Comparison of ENCODE assay signal across 1 cellular context in genomic region chr17:67655478-67656148, GRCh38.
TF ChIP-seq lines count a peak whose summit lies in the region.

No MANE protein-coding gene starts in this region.

TF ChIP-seq in GM12878, 131 proteins besides CTCF, POLR2A, EP300 and RAD21 (continued from another document):
- TF ChIP-seq ZNF687 (IDR thresholded peaks at IDR 0.05) (0 out of 2 replicates have a peak, but pooled peaks have one; percentile 24), STAT1 (conservative IDR thresholded peaks at IDR 0.05) (no peak), SMAD1 (IDR thresholded peaks at IDR 0.05; ENCODE audit: low read depth, partially characterized antibody) (no peak), NR2F1 (conservative IDR thresholded peaks at IDR 0.05) (peak; percentile 37; the same call in 1 of the 2 replicates), USF2 (IDR thresholded peaks at IDR 0.05; ENCODE audit: borderline replicate concordance, low read depth, low read length) (no peak), BCL11A (IDR thresholded peaks at IDR 0.05; ENCODE audit: low read depth, low read length) (peak; percentile 67; the same call in 1 of the 2 replicates), SREBF2 (IDR thresholded peaks at IDR 0.05; ENCODE audit: low read length) (no peak), BHLHE40 (IDR thresholded peaks at IDR 0.05; ENCODE audit: borderline replicate concordance in 1 of 2, low read depth in 2 of 2, low read length in 1 of 2) (peak; percentile 29 to 54; a peak in 3 of 4 replicates), TCF7 (IDR thresholded peaks at IDR 0.05; ENCODE audit: borderline replicate concordance) (no peak), ZNF207 (IDR thresholded peaks at IDR 0.05; ENCODE audit: borderline replicate concordance) (no peak)
